ENCODE assay signal across 28 cellular contexts in genomic region chr5:4212071-4212739, GRCh38.
"Had no signal": no experiment of that assay in that cellular context is flagged by ENCODE, and none has a peak within 500 bp of the region (broad histone marks: within the 10 kb centered on the region; RNA-seq: fewer than 3 reads in every experiment).

No MANE protein-coding gene starts in this region.

- H3K27ac ChIP-seq: ascending aorta, body of pancreas, KMS-11, Peyer's patch, RWPE1, SJSA1 had no signal

- H3K4me1 ChIP-seq: ascending aorta, body of pancreas, Peyer's patch, SJSA1 had no signal

- H3K36me3 ChIP-seq: ascending aorta, Peyer's patch, SJSA1 had no signal

- ATAC-seq: activated CD8-positive, alpha-beta T cell treated with anti-CD3 and anti-CD28 coated beads, Interleukin-2, amount 10 ng/mL, durations not matched to agents 7 days and 5 days; body of pancreas; SK-N-SH treated with all-trans-retinoic acid at 6 μM for 48 hours had no signal

- H3K4me3 ChIP-seq: ascending aorta, body of pancreas, Peyer's patch, SJSA1 had no signal

- DNase-seq: activated CD4-positive, alpha-beta T cell treated with anti-CD3 and anti-CD28 coated beads for 48 hours; activated CD4-positive, alpha-beta T cell treated with anti-CD3 and anti-CD28 coated beads, Interleukin-2, amount 50 U/mL, for 4 hours; activated CD4-positive, CD25-positive, alpha-beta regulatory T cell treated with anti-CD3 and anti-CD28 coated beads, Interleukin-2, amount 50 U/mL, for 72 hours; activated CD8-positive, alpha-beta memory T cell treated with anti-CD3 and anti-CD28 coated beads, Interleukin-2, amount 50 U/mL, for 48 hours; activated CD8-positive, alpha-beta T cell treated with anti-CD3 and anti-CD28 coated beads, Interleukin-2, amount 10 ng/mL, durations not matched to agents 7 days and 5 days; activated effector memory CD4-positive, alpha-beta T cell treated with Interleukin-2 at 50 U/mL for 16 hours; activated naive CD4-positive, alpha-beta T cell; activated T-cell treated with anti-CD3 and anti-CD28 coated beads, Interleukin-2, amount 50 U/mL, for 1 hour; amniotic stem cell; body of pancreas; central memory CD4-positive, alpha-beta T cell; NCI-H1105; NCI-H1436; NCI-H1694 treated with DMSO at 0.1 percent for 48 hours; NCI-H2029 treated with DMSO at 0.1 percent for 48 hours; NCI-H345; NCI-H510A; NCI-H526 treated with DMSO at 0.1 percent for 48 hours; NK-92 treated with Interleukin-12 subunit alpha and Interleukin-12 subunit beta, amount 100 ng/mL, for 24 hours; Peyer's patch; SHP77; SW 1271 had no signal

- H3K9me3 ChIP-seq: ascending aorta, body of pancreas had no signal

- H3K4me2 ChIP-seq: KMS-11 had no signal

- FAIRE-seq: bronchial epithelial cell had no signal

- H3K9ac ChIP-seq: KMS-11 had no signal

- H3K27me3 ChIP-seq: ascending aorta, body of pancreas, Peyer's patch, SJSA1 had no signal
